In the genomic region with DNA sequence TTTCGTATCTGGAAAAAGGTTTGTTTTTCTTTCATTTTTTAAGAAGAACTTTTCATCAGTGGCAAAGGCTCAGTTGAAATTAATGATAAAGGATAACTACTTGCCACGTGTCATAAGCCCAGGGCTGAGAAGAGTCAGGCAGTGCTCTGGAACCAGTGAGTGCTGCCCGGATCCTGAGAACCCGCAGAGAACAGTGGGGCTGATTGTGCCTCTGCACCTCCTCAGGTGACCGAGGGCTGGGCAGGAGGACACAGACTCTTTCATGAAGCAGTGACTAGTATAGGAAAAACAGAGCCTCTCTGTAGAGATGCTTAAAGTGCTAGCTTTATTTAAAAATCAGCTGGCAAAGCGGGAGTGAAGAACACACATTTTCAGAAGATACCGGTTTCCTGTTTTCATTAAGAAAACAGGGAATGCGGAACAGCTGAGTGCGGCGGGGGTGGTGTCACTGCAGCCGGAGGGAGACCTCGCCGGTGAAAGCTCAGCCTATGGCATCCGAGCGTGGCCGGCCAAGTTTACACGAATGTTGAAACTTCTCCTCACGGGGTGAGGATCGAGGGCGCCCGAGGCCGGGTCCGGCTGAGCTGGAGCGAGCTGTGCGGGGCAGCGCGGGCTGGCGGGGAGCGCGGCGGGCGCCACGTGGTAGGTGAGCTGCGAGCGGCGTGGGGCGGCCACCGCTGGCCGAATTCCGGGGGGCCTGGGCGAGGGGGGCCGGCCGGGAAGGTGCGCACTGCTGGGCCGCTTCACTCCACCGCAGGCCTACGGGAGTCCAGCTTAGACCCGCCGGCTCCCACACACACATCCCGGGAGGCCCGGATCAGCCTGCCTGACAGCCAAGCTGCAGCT, we compare ENCODE assay signal across 8 cellular contexts.
DNase-seq lines count a peak whose midpoint lies in the region; ATAC-seq and TF ChIP-seq lines count a peak whose summit lies in the region.

No MANE protein-coding gene starts in this region.

- peak overlapping the region; percentile 65 for H3K4me3 ChIP-seq in endocrine pancreas (ENCODE audit: control insufficient read depth, insufficient read depth, low read length)
- H3K4me3 ChIP-seq in lower lobe of right lung, result peak overlapping the region; percentile 61

- TF ChIP-seq RAD21 in Ishikawa (IDR thresholded peaks at IDR 0.05; ENCODE audit: low read depth), result no peak

- peak overlapping the region; percentile 79 for H3K27ac Mint-ChIP-seq in activated CD8-positive, alpha-beta T cell treated with anti-CD3 and anti-CD28 coated beads for 36 hours

- H3K9me3 ChIP-seq in endocrine pancreas (ENCODE audit: control insufficient read depth, low read length) (no peaks in the 10 kb centered on the region), lower lobe of right lung (no peaks in the 10 kb centered on the region)

- intact Hi-C loops in activated CD8-positive, alpha-beta T cell treated with anti-CD3 and anti-CD28 coated beads for 36 hours (cut with micrococcal nuclease), result no loop called here
- intact Hi-C loops in lower lobe of right lung (cut with DNase I), result no loop called here

- CTCF ChIA-PET in activated CD8-positive, alpha-beta T cell treated with anti-CD3 and anti-CD28 coated beads for 36 hours (lab: Charles Lee), result no interaction called here

- H3K4me3 Mint-ChIP-seq in activated CD8-positive, alpha-beta T cell treated with anti-CD3 and anti-CD28 coated beads for 36 hours, result peak overlapping the region; percentile 79

- POLR2A ChIA-PET in activated CD8-positive, alpha-beta T cell treated with anti-CD3 and anti-CD28 coated beads for 36 hours (lab: Charles Lee), result interaction anchor here (1.3 kb wide), 1 partner anchor 9 kb away, joined by 4 read pairs; no protein-coding TSS in a partner anchor

- H3K27me3 Mint-ChIP-seq in activated CD8-positive, alpha-beta T cell treated with anti-CD3 and anti-CD28 coated beads for 36 hours, result peaks cover 16% of the 10 kb centered on the region

- peak; percentile 88 for ATAC-seq in activated CD8-positive, alpha-beta T cell treated with anti-CD3 and anti-CD28 coated beads for 36 hours
- ATAC-seq in lower lobe of right lung (peak; percentile 79 to 85), GM18502 (IDR thresholded peaks at IDR 0.05; ENCODE audit: poor library complexity, unreplicated experiment) (no peak), GM21717 (IDR thresholded peaks at IDR 0.05; ENCODE audit: unreplicated experiment) (no peak)

- no peaks in the 10 kb centered on the region for H3K27me3 ChIP-seq in endocrine pancreas (ENCODE audit: control insufficient read depth, insufficient read depth, low read length)
- H3K27me3 ChIP-seq in lower lobe of right lung (ENCODE audit: low read depth), result no peaks in the 10 kb centered on the region

- no peak for TF ChIP-seq CTCF in activated CD8-positive, alpha-beta T cell treated with anti-CD3 and anti-CD28 coated beads for 36 hours (IDR thresholded peaks at IDR 0.05)
- no peak for TF ChIP-seq CTCF in lower lobe of right lung (IDR thresholded peaks at IDR 0.05)

- peak overlapping the region; percentile 68 for H3K27ac ChIP-seq in lower lobe of right lung

- peaks cover 7% of the 10 kb centered on the region for H3K4me1 Mint-ChIP-seq in activated CD8-positive, alpha-beta T cell treated with anti-CD3 and anti-CD28 coated beads for 36 hours (ENCODE audit: low read depth)

- H3K36me3 ChIP-seq in endocrine pancreas (ENCODE audit: control insufficient read depth, insufficient read depth, low read length) (no peaks in the 10 kb centered on the region), lower lobe of right lung (peaks cover 12% of the 10 kb centered on the region)

- peak; percentile 80 for DNase-seq in EL
- peak; percentile 61 for DNase-seq in activated CD8-positive, alpha-beta T cell treated with anti-CD3 and anti-CD28 coated beads for 36 hours
- DNase-seq in lower lobe of right lung, result peak; percentile 80
- DNase-seq in stimulated activated CD4-positive, alpha-beta T cell treated with anti-CD3 and anti-CD28 coated beads, TNF-alpha, amount 100 ng/mL, for 48 hours (ENCODE audit: low read depth in 3 of 3), result peak in 2 of 3 donors; percentile 3 to 6

- H3K9me3 Mint-ChIP-seq in activated CD8-positive, alpha-beta T cell treated with anti-CD3 and anti-CD28 coated beads for 36 hours, result no peaks in the 10 kb centered on the region

- H3K4me1 ChIP-seq in endocrine pancreas (ENCODE audit: control insufficient read depth, insufficient read depth, low read length) (no peaks in the 10 kb centered on the region), lower lobe of right lung (peaks cover 35% of the 10 kb centered on the region)

- no peaks in the 10 kb centered on the region for H3K36me3 Mint-ChIP-seq in activated CD8-positive, alpha-beta T cell treated with anti-CD3 and anti-CD28 coated beads for 36 hours (ENCODE audit: low read depth)

- H3K9ac ChIP-seq in endocrine pancreas (ENCODE audit: control insufficient read depth, insufficient read depth, low read length), result peak overlapping the region; percentile 54

- TF ChIP-seq EP300 in Ishikawa (IDR thresholded peaks at IDR 0.05; ENCODE audit: borderline replicate concordance), result no peak

TF ChIP-seq in Ishikawa, 13 proteins besides CTCF, POLR2A, EP300 and RAD21:
- peak; percentile 59 for TF ChIP-seq TEAD4 (IDR thresholded peaks at IDR 0.05)
- peak; percentile 64 for TF ChIP-seq USF1 (IDR thresholded peaks at IDR 0.05)
- no peak for TF ChIP-seq EGR1 (IDR thresholded peaks at IDR 0.05)
- TF ChIP-seq MAX (IDR thresholded peaks at IDR 0.05), result peak; percentile 88
- no peak for TF ChIP-seq CEBPB (IDR thresholded peaks at IDR 0.05)
- TF ChIP-seq TAF1 (IDR thresholded peaks at IDR 0.05; ENCODE audit: low read depth), result 0 out of 2 replicates have a peak, but pooled peaks have one; percentile 31

Comparison
In these comparisons a context has a peak if more than half of its experiments do, and no peak if none do; other contexts are left out.
1. DNase-seq: peak in every context shown above with its lines; median percentile 80 in EL; 80 in lower lobe of right lung; 61 in activated CD8-positive, alpha-beta T cell treated with anti-CD3 and anti-CD28 coated beads for 36 hours; 4 in stimulated activated CD4-positive, alpha-beta T cell treated with anti-CD3 and anti-CD28 coated beads, TNF-alpha, amount 100 ng/mL, for 48 hours.
2. ATAC-seq: peak in activated CD8-positive, alpha-beta T cell treated with anti-CD3 and anti-CD28 coated beads for 36 hours (single experiment) and lower lobe of right lung (2 of 2); none in GM18502 (single experiment) and GM21717 (single experiment).